1 cellular context compared by ENCODE assay signal in the genomic region with DNA sequence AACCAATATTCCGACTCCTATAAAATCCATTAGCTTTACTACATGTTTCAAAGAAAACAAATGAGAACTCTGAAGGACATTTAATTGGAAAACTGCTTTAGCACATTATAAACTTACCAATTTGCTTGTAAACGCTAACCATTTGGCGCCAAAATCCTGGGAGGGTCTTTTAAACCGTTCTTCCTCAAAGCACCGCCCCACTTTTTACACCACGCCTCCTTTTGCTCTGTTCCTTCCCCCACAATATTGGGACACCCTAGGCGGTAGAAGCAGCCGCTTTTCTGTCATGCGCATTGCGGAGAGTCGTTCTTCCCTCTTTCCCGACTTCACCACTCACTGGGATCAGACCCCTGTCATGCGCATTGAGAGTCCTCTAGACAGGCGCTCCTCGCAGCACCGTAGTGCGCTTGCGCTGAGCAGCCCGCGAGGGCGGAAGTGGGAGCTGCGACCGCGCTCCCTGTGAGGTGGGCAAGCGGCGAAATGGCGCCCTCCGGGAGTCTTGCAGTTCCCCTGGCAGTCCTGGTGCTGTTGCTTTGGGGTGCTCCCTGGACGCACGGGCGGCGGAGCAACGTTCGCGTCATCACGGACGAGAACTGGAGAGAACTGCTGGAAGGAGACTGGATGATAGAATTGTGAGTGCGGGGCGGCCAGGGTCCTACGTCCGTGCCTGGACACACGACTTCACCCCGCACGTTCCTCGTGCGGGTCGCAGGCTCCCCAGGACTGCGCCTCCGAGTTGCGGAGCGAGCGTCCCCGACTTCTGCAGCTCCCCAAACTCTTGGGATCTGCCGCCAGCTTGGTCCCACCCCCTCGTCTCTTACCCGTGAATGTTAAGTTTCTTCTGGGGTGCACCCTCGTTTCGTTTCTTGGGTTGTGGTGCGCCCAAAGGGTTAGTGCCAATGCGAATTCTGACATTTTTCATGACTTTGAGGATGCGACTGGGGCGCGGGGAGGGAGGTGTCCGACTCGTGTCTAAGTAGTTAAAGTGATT.
A peak's percentile ranks its signal among the peaks of the same experiment; 100 is the strongest.
TF ChIP-seq lines count a peak whose summit lies in the region.

A gene with protein sequence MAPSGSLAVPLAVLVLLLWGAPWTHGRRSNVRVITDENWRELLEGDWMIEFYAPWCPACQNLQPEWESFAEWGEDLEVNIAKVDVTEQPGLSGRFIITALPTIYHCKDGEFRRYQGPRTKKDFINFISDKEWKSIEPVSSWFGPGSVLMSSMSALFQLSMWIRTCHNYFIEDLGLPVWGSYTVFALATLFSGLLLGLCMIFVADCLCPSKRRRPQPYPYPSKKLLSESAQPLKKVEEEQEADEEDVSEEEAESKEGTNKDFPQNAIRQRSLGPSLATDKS (plus strand): TSS at position 435 of the 991 bp plus-strand sequence. CDS start 46 bp downstream, at position 481.

TF ChIP-seq in HepG2, 621 proteins besides CTCF, POLR2A, EP300 and RAD21 (continued from another document and continues in another):
- TF ChIP-seq, protein P1, sequence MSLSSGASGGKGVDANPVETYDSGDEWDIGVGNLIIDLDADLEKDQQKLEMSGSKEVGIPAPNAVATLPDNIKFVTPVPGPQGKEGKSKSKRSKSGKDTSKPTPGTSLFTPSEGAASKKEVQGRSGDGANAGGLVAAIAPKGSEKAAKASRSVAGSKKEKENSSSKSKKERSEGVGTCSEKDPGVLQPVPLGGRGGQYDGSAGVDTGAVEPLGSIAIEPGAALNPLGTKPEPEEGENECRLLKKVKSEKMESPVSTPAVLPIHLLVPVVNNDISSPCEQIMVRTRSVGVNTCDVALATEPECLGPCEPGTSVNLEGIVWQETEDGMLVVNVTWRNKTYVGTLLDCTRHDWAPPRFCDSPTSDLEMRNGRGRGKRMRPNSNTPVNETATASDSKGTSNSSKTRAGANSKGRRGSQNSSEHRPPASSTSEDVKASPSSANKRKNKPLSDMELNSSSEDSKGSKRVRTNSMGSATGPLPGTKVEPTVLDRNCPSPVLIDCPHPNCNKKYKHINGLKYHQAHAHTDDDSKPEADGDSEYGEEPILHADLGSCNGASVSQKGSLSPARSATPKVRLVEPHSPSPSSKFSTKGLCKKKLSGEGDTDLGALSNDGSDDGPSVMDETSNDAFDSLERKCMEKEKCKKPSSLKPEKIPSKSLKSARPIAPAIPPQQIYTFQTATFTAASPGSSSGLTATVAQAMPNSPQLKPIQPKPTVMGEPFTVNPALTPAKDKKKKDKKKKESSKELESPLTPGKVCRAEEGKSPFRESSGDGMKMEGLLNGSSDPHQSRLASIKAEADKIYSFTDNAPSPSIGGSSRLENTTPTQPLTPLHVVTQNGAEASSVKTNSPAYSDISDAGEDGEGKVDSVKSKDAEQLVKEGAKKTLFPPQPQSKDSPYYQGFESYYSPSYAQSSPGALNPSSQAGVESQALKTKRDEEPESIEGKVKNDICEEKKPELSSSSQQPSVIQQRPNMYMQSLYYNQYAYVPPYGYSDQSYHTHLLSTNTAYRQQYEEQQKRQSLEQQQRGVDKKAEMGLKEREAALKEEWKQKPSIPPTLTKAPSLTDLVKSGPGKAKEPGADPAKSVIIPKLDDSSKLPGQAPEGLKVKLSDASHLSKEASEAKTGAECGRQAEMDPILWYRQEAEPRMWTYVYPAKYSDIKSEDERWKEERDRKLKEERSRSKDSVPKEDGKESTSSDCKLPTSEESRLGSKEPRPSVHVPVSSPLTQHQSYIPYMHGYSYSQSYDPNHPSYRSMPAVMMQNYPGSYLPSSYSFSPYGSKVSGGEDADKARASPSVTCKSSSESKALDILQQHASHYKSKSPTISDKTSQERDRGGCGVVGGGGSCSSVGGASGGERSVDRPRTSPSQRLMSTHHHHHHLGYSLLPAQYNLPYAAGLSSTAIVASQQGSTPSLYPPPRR (CRISPR knock-in tag; IDR thresholded peaks at IDR 0.05; ENCODE audit: borderline replicate concordance): no peak
- TF ChIP-seq KMT2B (CRISPR knock-in tag; IDR thresholded peaks at IDR 0.05) (peak; percentile 91), ATAD3A (CRISPR knock-in tag; IDR thresholded peaks at IDR 0.05) (no peak), PRPF4 (IDR thresholded peaks at IDR 0.05; ENCODE audit: low read depth, low read length, poor library complexity, severe bottlenecking) (no peak), TCF12 (IDR thresholded peaks at IDR 0.05) (no peak), TCF12 (CRISPR knock-in tag; IDR thresholded peaks at IDR 0.05) (peak; percentile 47; the same call in 1 of the 2 replicates), HIVEP1 (CRISPR knock-in tag; IDR thresholded peaks at IDR 0.05) (peak; percentile 54), ZNF17 (CRISPR knock-in tag; IDR thresholded peaks at IDR 0.05) (no peak), FOXM1 (CRISPR knock-in tag; IDR thresholded peaks at IDR 0.05) (no peak), ZNF780A (CRISPR knock-in tag; IDR thresholded peaks at IDR 0.05) (peak; percentile 68), HOXA3 (CRISPR knock-in tag; IDR thresholded peaks at IDR 0.05) (peak; percentile 66; the same call in 1 of the 2 replicates), MED1 (CRISPR knock-in tag; IDR thresholded peaks at IDR 0.05) (0 out of 2 replicates have a peak, but pooled peaks have one; percentile 38), ZMYM2 (CRISPR knock-in tag; IDR thresholded peaks at IDR 0.05) (no peak), ZNF569 (CRISPR knock-in tag; IDR thresholded peaks at IDR 0.05; ENCODE audit: borderline replicate concordance) (no peak), SCMH1 (CRISPR knock-in tag; IDR thresholded peaks at IDR 0.05; ENCODE audit: borderline replicate concordance) (no peak), ZNF160 (CRISPR knock-in tag; IDR thresholded peaks at IDR 0.05) (0 out of 2 replicates have a peak, but pooled peaks have one; percentile 30), ZNF773 (CRISPR knock-in tag; IDR thresholded peaks at IDR 0.05; ENCODE audit: borderline replicate concordance) (no peak), ZNF883 (CRISPR knock-in tag; IDR thresholded peaks at IDR 0.05; ENCODE audit: not compliant biosample characterization) (peak; percentile 93), GFI1 (CRISPR knock-in tag; IDR thresholded peaks at IDR 0.05; ENCODE audit: borderline replicate concordance) (no peak), ZNF282 (IDR thresholded peaks at IDR 0.05; ENCODE audit: partially characterized antibody) (no peak), PAX8 (CRISPR knock-in tag; IDR thresholded peaks at IDR 0.05; ENCODE audit: borderline replicate concordance) (no peak; the same call in 1 of the 2 replicates), ZNF777 (CRISPR knock-in tag; IDR thresholded peaks at IDR 0.05) (peak; percentile 53; the same call in 1 of the 2 replicates), ZFP41 (CRISPR knock-in tag; IDR thresholded peaks at IDR 0.05; ENCODE audit: borderline replicate concordance) (no peak), NCOA5 (CRISPR knock-in tag; IDR thresholded peaks at IDR 0.05) (no peak), ZNF746 (CRISPR knock-in tag; IDR thresholded peaks at IDR 0.05) (no peak), ZNF816 (CRISPR knock-in tag; IDR thresholded peaks at IDR 0.05; ENCODE audit: borderline replicate concordance) (peak; percentile 67; the same call in 1 of the 2 replicates), FOXO1 (CRISPR knock-in tag; IDR thresholded peaks at IDR 0.05) (peak; percentile 49), BRCA1 (CRISPR knock-in tag; IDR thresholded peaks at IDR 0.05) (no peak; the same call in 1 of the 2 replicates)
- TF ChIP-seq, protein P2, sequence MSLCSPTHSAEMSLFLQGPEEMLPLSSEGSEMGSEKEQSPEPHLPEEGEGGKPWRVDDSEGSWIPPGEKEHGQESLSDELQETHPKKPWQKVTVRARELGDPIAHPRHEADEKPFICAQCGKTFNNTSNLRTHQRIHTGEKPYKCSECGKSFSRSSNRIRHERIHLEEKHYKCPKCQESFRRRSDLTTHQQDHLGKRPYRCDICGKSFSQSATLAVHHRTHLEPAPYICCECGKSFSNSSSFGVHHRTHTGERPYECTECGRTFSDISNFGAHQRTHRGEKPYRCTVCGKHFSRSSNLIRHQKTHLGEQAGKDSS (CRISPR knock-in tag; IDR thresholded peaks at IDR 0.05; ENCODE audit: borderline replicate concordance, low read depth): 0 out of 2 replicates have a peak, but pooled peaks have one; percentile 48
- TF ChIP-seq, protein P3, sequence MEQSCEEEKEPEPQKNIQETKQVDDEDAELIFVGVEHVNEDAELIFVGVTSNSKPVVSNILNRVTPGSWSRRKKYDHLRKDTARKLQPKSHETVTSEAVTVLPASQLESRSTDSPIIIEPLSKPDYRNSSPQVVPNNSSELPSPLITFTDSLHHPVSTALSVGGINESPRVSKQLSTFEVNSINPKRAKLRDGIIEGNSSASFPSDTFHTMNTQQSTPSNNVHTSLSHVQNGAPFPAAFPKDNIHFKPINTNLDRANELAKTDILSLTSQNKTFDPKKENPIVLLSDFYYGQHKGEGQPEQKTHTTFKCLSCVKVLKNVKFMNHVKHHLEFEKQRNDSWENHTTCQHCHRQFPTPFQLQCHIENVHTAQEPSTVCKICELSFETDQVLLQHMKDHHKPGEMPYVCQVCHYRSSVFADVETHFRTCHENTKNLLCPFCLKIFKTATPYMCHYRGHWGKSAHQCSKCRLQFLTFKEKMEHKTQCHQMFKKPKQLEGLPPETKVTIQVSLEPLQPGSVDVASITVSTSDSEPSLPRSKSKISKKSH (CRISPR knock-in tag; IDR thresholded peaks at IDR 0.05; ENCODE audit: borderline replicate concordance): peak; percentile 84
- TF ChIP-seq, protein P4, sequence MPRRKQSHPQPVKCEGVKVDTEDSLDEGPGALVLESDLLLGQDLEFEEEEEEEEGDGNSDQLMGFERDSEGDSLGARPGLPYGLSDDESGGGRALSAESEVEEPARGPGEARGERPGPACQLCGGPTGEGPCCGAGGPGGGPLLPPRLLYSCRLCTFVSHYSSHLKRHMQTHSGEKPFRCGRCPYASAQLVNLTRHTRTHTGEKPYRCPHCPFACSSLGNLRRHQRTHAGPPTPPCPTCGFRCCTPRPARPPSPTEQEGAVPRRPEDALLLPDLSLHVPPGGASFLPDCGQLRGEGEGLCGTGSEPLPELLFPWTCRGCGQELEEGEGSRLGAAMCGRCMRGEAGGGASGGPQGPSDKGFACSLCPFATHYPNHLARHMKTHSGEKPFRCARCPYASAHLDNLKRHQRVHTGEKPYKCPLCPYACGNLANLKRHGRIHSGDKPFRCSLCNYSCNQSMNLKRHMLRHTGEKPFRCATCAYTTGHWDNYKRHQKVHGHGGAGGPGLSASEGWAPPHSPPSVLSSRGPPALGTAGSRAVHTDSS (CRISPR knock-in tag; conservative IDR thresholded peaks at IDR 0.05): no peak
- TF ChIP-seq, protein P5, sequence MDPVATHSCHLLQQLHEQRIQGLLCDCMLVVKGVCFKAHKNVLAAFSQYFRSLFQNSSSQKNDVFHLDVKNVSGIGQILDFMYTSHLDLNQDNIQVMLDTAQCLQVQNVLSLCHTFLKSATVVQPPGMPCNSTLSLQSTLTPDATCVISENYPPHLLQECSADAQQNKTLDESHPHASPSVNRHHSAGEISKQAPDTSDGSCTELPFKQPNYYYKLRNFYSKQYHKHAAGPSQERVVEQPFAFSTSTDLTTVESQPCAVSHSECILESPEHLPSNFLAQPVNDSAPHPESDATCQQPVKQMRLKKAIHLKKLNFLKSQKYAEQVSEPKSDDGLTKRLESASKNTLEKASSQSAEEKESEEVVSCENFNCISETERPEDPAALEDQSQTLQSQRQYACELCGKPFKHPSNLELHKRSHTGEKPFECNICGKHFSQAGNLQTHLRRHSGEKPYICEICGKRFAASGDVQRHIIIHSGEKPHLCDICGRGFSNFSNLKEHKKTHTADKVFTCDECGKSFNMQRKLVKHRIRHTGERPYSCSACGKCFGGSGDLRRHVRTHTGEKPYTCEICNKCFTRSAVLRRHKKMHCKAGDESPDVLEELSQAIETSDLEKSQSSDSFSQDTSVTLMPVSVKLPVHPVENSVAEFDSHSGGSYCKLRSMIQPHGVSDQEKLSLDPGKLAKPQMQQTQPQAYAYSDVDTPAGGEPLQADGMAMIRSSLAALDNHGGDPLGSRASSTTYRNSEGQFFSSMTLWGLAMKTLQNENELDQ (CRISPR knock-in tag; IDR thresholded peaks at IDR 0.05; ENCODE audit: borderline replicate concordance): no peak
- TF ChIP-seq, protein P6, sequence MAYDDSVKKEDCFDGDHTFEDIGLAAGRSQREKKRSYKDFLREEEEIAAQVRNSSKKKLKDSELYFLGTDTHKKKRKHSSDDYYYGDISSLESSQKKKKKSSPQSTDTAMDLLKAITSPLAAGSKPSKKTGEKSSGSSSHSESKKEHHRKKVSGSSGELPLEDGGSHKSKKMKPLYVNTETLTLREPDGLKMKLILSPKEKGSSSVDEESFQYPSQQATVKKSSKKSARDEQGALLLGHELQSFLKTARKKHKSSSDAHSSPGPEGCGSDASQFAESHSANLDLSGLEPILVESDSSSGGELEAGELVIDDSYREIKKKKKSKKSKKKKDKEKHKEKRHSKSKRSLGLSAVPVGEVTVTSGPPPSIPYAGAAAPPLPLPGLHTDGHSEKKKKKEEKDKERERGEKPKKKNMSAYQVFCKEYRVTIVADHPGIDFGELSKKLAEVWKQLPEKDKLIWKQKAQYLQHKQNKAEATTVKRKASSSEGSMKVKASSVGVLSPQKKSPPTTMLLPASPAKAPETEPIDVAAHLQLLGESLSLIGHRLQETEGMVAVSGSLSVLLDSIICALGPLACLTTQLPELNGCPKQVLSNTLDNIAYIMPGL (CRISPR knock-in tag; IDR thresholded peaks at IDR 0.05; ENCODE audit: borderline replicate concordance in 1 of 2, low read depth in 1 of 2): peak; percentile 80 to 90
- TF ChIP-seq, protein P7, sequence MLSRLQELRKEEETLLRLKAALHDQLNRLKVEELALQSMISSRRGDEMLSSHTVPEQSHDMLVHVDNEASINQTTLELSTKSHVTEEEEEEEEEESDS (CRISPR knock-in tag; IDR thresholded peaks at IDR 0.05; ENCODE audit: borderline replicate concordance): no peak
- TF ChIP-seq, protein P8, sequence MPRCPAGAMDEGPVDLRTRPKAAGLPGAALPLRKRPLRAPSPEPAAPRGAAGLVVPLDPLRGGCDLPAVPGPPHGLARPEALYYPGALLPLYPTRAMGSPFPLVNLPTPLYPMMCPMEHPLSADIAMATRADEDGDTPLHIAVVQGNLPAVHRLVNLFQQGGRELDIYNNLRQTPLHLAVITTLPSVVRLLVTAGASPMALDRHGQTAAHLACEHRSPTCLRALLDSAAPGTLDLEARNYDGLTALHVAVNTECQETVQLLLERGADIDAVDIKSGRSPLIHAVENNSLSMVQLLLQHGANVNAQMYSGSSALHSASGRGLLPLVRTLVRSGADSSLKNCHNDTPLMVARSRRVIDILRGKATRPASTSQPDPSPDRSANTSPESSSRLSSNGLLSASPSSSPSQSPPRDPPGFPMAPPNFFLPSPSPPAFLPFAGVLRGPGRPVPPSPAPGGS (CRISPR knock-in tag; IDR thresholded peaks at IDR 0.05): peak; percentile 63; the same call in 1 of the 2 replicates
